Comparison of ENCODE assay signal across 26 cellular contexts in genomic region chr3:1091276-1091675, GRCh38. TPM values are rescaled to one million over a fixed set of nuclear protein-coding genes. Genes with fewer than 3 reads are reported as not detected.
DNase-seq lines count a peak whose midpoint lies in the region; ATAC-seq, FAIRE-seq and TF ChIP-seq lines count a peak whose summit lies in the region.
"Had no signal": no experiment of that assay in that cellular context is flagged by ENCODE, and none has a peak within 500 bp of the region (broad histone marks: within the 10 kb centered on the region; RNA-seq: fewer than 3 reads in every experiment).

No MANE protein-coding gene starts in this region.

- FAIRE-seq in astrocyte (lab: Jason Lieb, UNC) (no peak), HTR-8/SVneo (lab: Jason Lieb, UNC) (no peak)
- FAIRE-seq: GM12878 had no signal

- H3K9ac ChIP-seq in astrocyte (ENCODE audit: low read length), result no peak overlapping the region
- H3K9ac ChIP-seq: BLaER1 had no signal

- H3K27ac Mint-ChIP-seq in astrocyte (ENCODE audit: unreplicated experiment) (no peak overlapping the region), mesothelial cell of epicardium (peak overlapping the region; percentile 40)
- no peak overlapping the region for H3K27ac Mint-ChIP-seq in activated CD4-positive, alpha-beta T cell treated with anti-CD3 and anti-CD28 coated beads for 36 hours
- H3K27ac Mint-ChIP-seq: CD4-positive, alpha-beta T cell; GM23338 had no signal

- intact Hi-C loops in thyroid gland (cut with DNase I), result no loop called here
- intact Hi-C loops in activated CD4-positive, alpha-beta T cell treated with anti-CD3 and anti-CD28 coated beads for 36 hours (cut with DNase I, micrococcal nuclease), result no loop called here

- no peak for ATAC-seq in activated CD4-positive, alpha-beta T cell treated with anti-CD3 and anti-CD28 coated beads for 36 hours
- ATAC-seq in HG02885 (IDR thresholded peaks at IDR 0.05; ENCODE audit: poor library complexity, unreplicated experiment), result no peak
- ATAC-seq: GM12878, GM23338, PC-3 had no signal

- H3K4me3 ChIP-seq in astrocyte (ENCODE audit: insufficient read depth, low read depth, low read length), result no peak overlapping the region
- no peak overlapping the region for H3K4me3 ChIP-seq in thyroid gland (replicated peaks in 1 of 3)
- H3K4me3 ChIP-seq: BLaER1, GM12878, GM23338, HAP-1 had no signal

- H3K27ac ChIP-seq in astrocyte (ENCODE audit: low read depth, low read length), result no peak overlapping the region
- peak overlapping the region; percentile 64 to 77 (median 67) for H3K27ac ChIP-seq in thyroid gland
- H3K27ac ChIP-seq: BLaER1, RWPE1 had no signal

- H3K9me3 ChIP-seq in astrocyte (ENCODE audit: insufficient read depth, low read depth, low read length) (no peaks in the 10 kb centered on the region), thyroid gland (no peaks in the 10 kb centered on the region)
- H3K9me3 ChIP-seq: BLaER1, HAP-1 had no signal

- no peaks in the 10 kb centered on the region for H3K36me3 ChIP-seq in astrocyte (ENCODE audit: insufficient read depth, low read length)
- no peaks in the 10 kb centered on the region for H3K36me3 ChIP-seq in thyroid gland
- H3K36me3 ChIP-seq: BLaER1, HAP-1 had no signal

- TF ChIP-seq CTCF in astrocyte (IDR thresholded peaks at IDR 0.05; ENCODE audit: insufficient read depth, low read depth, low read length) (no peak), mesothelial cell of epicardium (IDR thresholded peaks at IDR 0.05; ENCODE audit: unreplicated experiment) (no peak), thyroid gland (IDR thresholded peaks at IDR 0.05) (no peak)

- CTCF ChIA-PET in activated CD4-positive, alpha-beta T cell treated with anti-CD3 and anti-CD28 coated beads for 36 hours (lab: Charles Lee), result no interaction called here

- H3K4me1 Mint-ChIP-seq in astrocyte (ENCODE audit: low read depth, unreplicated experiment), result no peaks in the 10 kb centered on the region
- H3K4me1 Mint-ChIP-seq in mesothelial cell of epicardium, result peaks cover 47% of the 10 kb centered on the region
- no peaks in the 10 kb centered on the region for H3K4me1 Mint-ChIP-seq in activated CD4-positive, alpha-beta T cell treated with anti-CD3 and anti-CD28 coated beads for 36 hours
- H3K4me1 Mint-ChIP-seq: GM23338 had no signal

- POLR2A ChIA-PET in activated CD4-positive, alpha-beta T cell treated with anti-CD3 and anti-CD28 coated beads for 36 hours (lab: Charles Lee), result no interaction called here

- H3K27me3 Mint-ChIP-seq in astrocyte (ENCODE audit: low read depth, unreplicated experiment) (no peaks in the 10 kb centered on the region), mesothelial cell of epicardium (ENCODE audit: low read depth) (no peaks in the 10 kb centered on the region)
- no peaks in the 10 kb centered on the region for H3K27me3 Mint-ChIP-seq in activated CD4-positive, alpha-beta T cell treated with anti-CD3 and anti-CD28 coated beads for 36 hours
- H3K27me3 Mint-ChIP-seq: CD4-positive, alpha-beta T cell had no signal

- no peaks in the 10 kb centered on the region for H3K79me2 ChIP-seq in astrocyte (ENCODE audit: insufficient read depth, low read length)

- H3K4me2 ChIP-seq in astrocyte (ENCODE audit: low read length), result peak overlapping the region; percentile 35
- H3K4me2 ChIP-seq: BLaER1, GM23338 had no signal

- no peaks in the 10 kb centered on the region for H3K9me3 Mint-ChIP-seq in astrocyte (ENCODE audit: unreplicated experiment)
- H3K9me3 Mint-ChIP-seq in mesothelial cell of epicardium, result peaks cover 7% of the 10 kb centered on the region
- H3K9me3 Mint-ChIP-seq in activated CD4-positive, alpha-beta T cell treated with anti-CD3 and anti-CD28 coated beads for 36 hours (ENCODE audit: low read depth), result peaks cover 2% of the 10 kb centered on the region

- peak in 1 of 2 donors; percentile 19 for TF ChIP-seq POLR2A in thyroid gland (IDR thresholded peaks at IDR 0.05)

- H3K4me1 ChIP-seq in astrocyte (ENCODE audit: insufficient read depth, low read length) (peaks cover 20% of the 10 kb centered on the region), thyroid gland (peaks cover 13 to 17% of the 10 kb centered on the region in 2 donors)
- H3K4me1 ChIP-seq: BLaER1, HAP-1 had no signal

- H4K20me1 ChIP-seq in astrocyte (ENCODE audit: insufficient read depth, low read length), result no peaks in the 10 kb centered on the region
- H4K20me1 ChIP-seq: BLaER1 had no signal

- H3K4me3 Mint-ChIP-seq in astrocyte (ENCODE audit: unreplicated experiment) (no peak overlapping the region), mesothelial cell of epicardium (no peak overlapping the region)
- no peak overlapping the region for H3K4me3 Mint-ChIP-seq in activated CD4-positive, alpha-beta T cell treated with anti-CD3 and anti-CD28 coated beads for 36 hours
- H3K4me3 Mint-ChIP-seq: CD4-positive, alpha-beta T cell; GM23338 had no signal

- no peaks in the 10 kb centered on the region for H3K27me3 ChIP-seq in astrocyte (ENCODE audit: insufficient read depth, low read length)
- no peaks in the 10 kb centered on the region for H3K27me3 ChIP-seq in thyroid gland
- H3K27me3 ChIP-seq: BLaER1 had no signal

- H2AFZ ChIP-seq in astrocyte (ENCODE audit: low read depth, low read length), result peak overlapping the region; percentile 14
- H2AFZ ChIP-seq: GM23338 had no signal

- 60 to 82% methylated on average over 1 of the region's 1 CpG for WGBS in thyroid gland, 2 donors

- peak; percentile 20 for DNase-seq in astrocyte (ENCODE audit: low read depth)
- peak; percentile 18 for DNase-seq in fibroblast of peridontal ligament (ENCODE audit: extremely low read depth)
- no peak for DNase-seq in mesothelial cell of epicardium (ENCODE audit: low spot score in 2 of 2, unreplicated experiment in 2 of 2)
- peak; percentile 8 to 24 for DNase-seq in thyroid gland
- no peak for DNase-seq in activated CD4-positive, alpha-beta T cell treated with anti-CD3 and anti-CD28 coated beads for 36 hours
- no peak for DNase-seq in HTR-8/SVneo (ENCODE audit: insufficient read length, low spot score)
- no peak for DNase-seq in GM19238 (ENCODE audit: insufficient read length, low spot score)
- DNase-seq: CD4-positive, alpha-beta T cell; COR-L47; DMS 273 treated with DMSO at 0.1 percent for 48 hours; DMS79 treated with DMSO at 0.1 percent for 48 hours; KG1; NCI-H1092; NCI-H1436; NCI-H187 treated with DMSO at 0.1 percent for 48 hours; NCI-H2107; NCI-H446 treated with DMSO at 0.1 percent for 48 hours; NCI-H526 treated with DMSO at 0.1 percent for 48 hours; PC-3; SHP77 treated with DMSO at 0.1 percent for 48 hours had no signal

- H3K36me3 Mint-ChIP-seq in astrocyte (ENCODE audit: low read depth, unreplicated experiment) (no peaks in the 10 kb centered on the region), mesothelial cell of epicardium (peaks cover 3% of the 10 kb centered on the region)
- no peaks in the 10 kb centered on the region for H3K36me3 Mint-ChIP-seq in activated CD4-positive, alpha-beta T cell treated with anti-CD3 and anti-CD28 coated beads for 36 hours (ENCODE audit: low read depth)

RNA-seq across cellular contexts. Expression of gene CNTN6, which starts 1.5 kb away (rescaled TPM):
- total RNA-seq in astrocyte (0.22 TPM in 1 of 2 replicates, not detected in the other), mesothelial cell of epicardium (15.4 to 17.2 TPM (median 17.1 TPM) in 3 replicates), thyroid gland (10 to 100 TPM in 1 of 4 donors, 1 to 10 TPM in 3; 7.7 to 16.4 (median 8.9) TPM)
- total RNA-seq in activated CD4-positive, alpha-beta T cell treated with anti-CD3 and anti-CD28 coated beads for 36 hours, result not detected
- total RNA-seq: CD4-positive, alpha-beta T cell; GM12878; GM23338; PC-3 had no signal

Comparison
In these comparisons a context has a peak if more than half of its experiments do, and no peak if none do; other contexts are left out.
1. DNase-seq: peak in astrocyte (single experiment), fibroblast of peridontal ligament (single experiment) and thyroid gland (2 of 2); none in mesothelial cell of epicardium (0 of 2), activated CD4-positive, alpha-beta T cell treated with anti-CD3 and anti-CD28 coated beads for 36 hours (single experiment), HTR-8/SVneo (single experiment) and GM19238 (single experiment).